ENCODE assay signal across 10 cellular contexts in genomic region chr22:42895087-42895486, GRCh38. TPM values are rescaled to one million over a fixed set of nuclear protein-coding genes. Genes with fewer than 3 reads are reported as not detected.
DNase-seq lines count a peak whose midpoint lies in the region; ATAC-seq, FAIRE-seq and TF ChIP-seq lines count a peak whose summit lies in the region.
"Had no signal": no experiment of that assay in that cellular context is flagged by ENCODE, and none has a peak within 500 bp of the region (broad histone marks: within the 10 kb centered on the region; RNA-seq: fewer than 3 reads in every experiment).

No MANE protein-coding gene starts in this region.

- peaks cover 100% of the 10 kb centered on the region for H3K4me1 ChIP-seq in BLaER1
- H3K4me1 ChIP-seq in lung (ENCODE audit: control insufficient read depth in 2 of 2, insufficient read depth in 2 of 2, low read length in 2 of 2) = peaks cover 12 to 28% of the 10 kb centered on the region in 2 donors

- FAIRE-seq in GM12892 (lab: Jason Lieb, UNC) = peak; percentile 98

- TF ChIP-seq CTCF in WTC11 (IDR thresholded peaks at IDR 0.05) (no peak), lung (IDR thresholded peaks at IDR 0.05; ENCODE audit: control extremely low read depth, extremely low read depth) (no peak)

- H3K27me3 ChIP-seq in BLaER1 = no peaks in the 10 kb centered on the region
- H3K27me3 ChIP-seq in lung (ENCODE audit: control insufficient read depth, insufficient read depth) = no peaks in the 10 kb centered on the region

- H3K4me3 ChIP-seq in BLaER1 = no peak overlapping the region
- H3K4me3 ChIP-seq in lung = no peak overlapping the region
- H3K4me3 ChIP-seq: PC-9 had no signal

- peak overlapping the region; percentile 92 for H3K4me2 ChIP-seq in BLaER1
- H3K4me2 ChIP-seq: PC-9 had no signal

- TF ChIP-seq POLR2A in GM12892 (IDR thresholded peaks at IDR 0.05; ENCODE audit: low read depth, low read length) = no peak

- ATAC-seq in WTC11 (no peak), lung (ENCODE audit: insufficient read depth, low FRiP score) (peak; percentile 9), HG03280 (IDR thresholded peaks at IDR 0.05; ENCODE audit: unreplicated experiment) (no peak), GM21360 (IDR thresholded peaks at IDR 0.05; ENCODE audit: unreplicated experiment) (no peak), HG03196 (IDR thresholded peaks at IDR 0.05; ENCODE audit: unreplicated experiment) (no peak)

- H3K9me3 Mint-ChIP-seq in WTC11 = no peaks in the 10 kb centered on the region

- DNase-seq in GM12892 (ENCODE audit: insufficient read length) = no peak
- DNase-seq in WTC11 (ENCODE audit: low spot score) = no peak
- DNase-seq in lung (ENCODE audit: low spot score) = no peak
- DNase-seq in HK-2 (ENCODE audit: unreplicated experiment) = no peak
- DNase-seq: activated CD8-positive, alpha-beta memory T cell treated with anti-CD3 and anti-CD28 coated beads, Interleukin-2, amount 50 U/mL, for 48 hours; PC-9 had no signal

- no peaks in the 10 kb centered on the region for H3K27me3 Mint-ChIP-seq in WTC11 (ENCODE audit: low read depth)

- no peaks in the 10 kb centered on the region; the same call in 1 of the 2 replicates for H4K20me1 ChIP-seq in BLaER1

- H3K27ac ChIP-seq in BLaER1 (peak overlapping the region; percentile 83), lung (ENCODE audit: low read depth in 1 of 2, low read length in 1 of 2) (peak overlapping the region in 1 of 2 donors; percentile 82)
- H3K27ac ChIP-seq: PC-9 had no signal

- peak overlapping the region; percentile 58 for H3K27ac Mint-ChIP-seq in WTC11

- peak overlapping the region; percentile 68 for H3K9ac ChIP-seq in BLaER1

- H3K9me3 ChIP-seq in BLaER1 (no peaks in the 10 kb centered on the region), lung (ENCODE audit: control insufficient read depth in 2 of 2, insufficient read depth in 1 of 2, low read length in 1 of 2) (no peaks in the 10 kb centered on the region)

- H3K36me3 Mint-ChIP-seq in WTC11 = peaks cover 6% of the 10 kb centered on the region; the same call in 1 of the 2 replicates

- POLR2A ChIA-PET in WTC11 (lab: Charles Lee) = interaction anchor here (1.0 kb wide), 1 partner anchor 222 kb away, joined by 5 read pairs; no protein-coding TSS in a partner anchor

- CTCF ChIA-PET in WTC11 (lab: Charles Lee) = interaction anchor here (0.6 to 3.6 kb wide), 8 partner anchors 8 to 273 kb away, joined by 3 to 23 read pairs (median 4); partner anchors contain the start of gene PACSIN2

- H3K4me1 Mint-ChIP-seq in WTC11 = peaks cover 27% of the 10 kb centered on the region

- H3K4me3 Mint-ChIP-seq in WTC11 = no peak overlapping the region

- H3K36me3 ChIP-seq in BLaER1 (peaks cover 44% of the 10 kb centered on the region), lung (ENCODE audit: control insufficient read depth in 2 of 2, insufficient read depth in 2 of 2, low read length in 2 of 2) (peaks cover 0 to 9% of the 10 kb centered on the region in 2 donors)

- WGBS in lung, 2 donors = 13 to 37% methylated on average over 7 of the region's 7 CpGs

TF ChIP-seq in WTC11, 78 proteins besides CTCF, POLR2A, EP300 and RAD21 (continues in another document):
- no peak for TF ChIP-seq ATF6 (CRISPR knock-in tag; IDR thresholded peaks at IDR 0.05)
- TF ChIP-seq TEAD1 (CRISPR knock-in tag; IDR thresholded peaks at IDR 0.05) = no peak
- no peak for TF ChIP-seq ZNF121 (CRISPR knock-in tag; IDR thresholded peaks at IDR 0.05)
- TF ChIP-seq CDX4 (CRISPR knock-in tag; IDR thresholded peaks at IDR 0.05; ENCODE audit: borderline replicate concordance) = no peak
- no peak for TF ChIP-seq IRF1 (CRISPR knock-in tag; IDR thresholded peaks at IDR 0.05)
- TF ChIP-seq USF2 (CRISPR knock-in tag; IDR thresholded peaks at IDR 0.05) = no peak
- no peak for TF ChIP-seq ZMAT4 (CRISPR knock-in tag; IDR thresholded peaks at IDR 0.05)
- no peak for TF ChIP-seq FOXP1 (CRISPR knock-in tag; IDR thresholded peaks at IDR 0.05; ENCODE audit: borderline replicate concordance)
- TF ChIP-seq E2F1 (CRISPR knock-in tag; IDR thresholded peaks at IDR 0.05) = no peak
- no peak for TF ChIP-seq GABPB1 (CRISPR knock-in tag; IDR thresholded peaks at IDR 0.05)
- TF ChIP-seq SP1 (CRISPR knock-in tag; conservative IDR thresholded peaks at IDR 0.05) = no peak
- no peak for TF ChIP-seq TCF7 (CRISPR knock-in tag; IDR thresholded peaks at IDR 0.05; ENCODE audit: low read depth)
- no peak for TF ChIP-seq RORB (CRISPR knock-in tag; IDR thresholded peaks at IDR 0.05)

RNA-seq across cellular contexts. Expression of gene ARFGAP3, which starts 38.0 kb away (rescaled TPM):
- polyA plus RNA-seq in GM12892 (2012; ENCODE audit: missing spikeins) = 38.4 TPM
- total RNA-seq in WTC11 (2021) (16.9 to 17.1 TPM (median 17.1 TPM) in 3 replicates), lung (10 to 100 TPM; 42.0 to 42.9 TPM)
- 10 to 100 TPM; 25.8 to 42.7 TPM for polyA plus RNA-seq in lung
